Comparison of ENCODE assay signal across 1 cellular context in genomic region chr3:14359348-14359747, GRCh38.
TF ChIP-seq lines count a peak whose summit lies in the region.

No MANE protein-coding gene starts in this region.

TF ChIP-seq in K562, 482 proteins besides CTCF, POLR2A, EP300 and RAD21:
- TF ChIP-seq CLOCK (CRISPR knock-in tag; IDR thresholded peaks at IDR 0.05; ENCODE audit: borderline replicate concordance) (no peak), HBP1 (CRISPR knock-in tag; IDR thresholded peaks at IDR 0.05) (no peak), THAP7 (CRISPR knock-in tag; IDR thresholded peaks at IDR 0.05) (no peak), PHF20 (IDR thresholded peaks at IDR 0.05; ENCODE audit: partially characterized antibody) (no peak), GABPB1 (CRISPR knock-in tag; IDR thresholded peaks at IDR 0.05) (no peak; the same call in 1 of the 2 replicates), NR2F6 (CRISPR knock-in tag; IDR thresholded peaks at IDR 0.05) (no peak), SMARCA5 (IDR thresholded peaks at IDR 0.05) (0 out of 2 replicates have a peak, but pooled peaks have one; percentile 6), TRIM25 (IDR thresholded peaks at IDR 0.05; ENCODE audit: borderline replicate concordance) (no peak), FOXJ2 (tag; IDR thresholded peaks at IDR 0.05) (no peak), GATA2 (CRISPR knock-in tag; IDR thresholded peaks at IDR 0.05) (no peak), TFE3 (CRISPR knock-in tag; IDR thresholded peaks at IDR 0.05) (no peak), SNRNP70 (optimal IDR thresholded peaks at IDR 0.05; ENCODE audit: low read depth, low read length) (no peak), SMARCB1 (IDR thresholded peaks at IDR 0.05; ENCODE audit: insufficient read length, low read depth) (no peak), BRF2 (IDR thresholded peaks at IDR 0.05; ENCODE audit: borderline replicate concordance, insufficient read depth, insufficient read length) (no peak), ZNF75A (CRISPR knock-in tag; IDR thresholded peaks at IDR 0.05) (no peak), FOXA1 (IDR thresholded peaks at IDR 0.05; ENCODE audit: borderline replicate concordance) (no peak), ADNP (tag; IDR thresholded peaks at IDR 0.05) (peak; percentile 49; the same call in 1 of the 2 replicates), THRB (CRISPR knock-in tag; conservative IDR thresholded peaks at IDR 0.05) (no peak), RBM25 (IDR thresholded peaks at IDR 0.05; ENCODE audit: low read depth, low read length, severe bottlenecking) (peak; percentile 95), PHTF2 (CRISPR knock-in tag; IDR thresholded peaks at IDR 0.05) (no peak), ZNF407 (IDR thresholded peaks at IDR 0.05; ENCODE audit: low read depth) (no peak), E2F3 (CRISPR knock-in tag; IDR thresholded peaks at IDR 0.05) (no peak), MEF2A (IDR thresholded peaks at IDR 0.05; ENCODE audit: control insufficient read depth, low read depth, low read length) (no peak), CBX8 (IDR thresholded peaks at IDR 0.05; ENCODE audit: borderline replicate concordance, extremely low read depth, low read depth, low read length, poor library complexity, severe bottlenecking) (no peak), ZNF140 (CRISPR knock-in tag; IDR thresholded peaks at IDR 0.05) (no peak), RCOR1 (IDR thresholded peaks at IDR 0.05; ENCODE audit: borderline replicate concordance in 1 of 2, low read depth in 2 of 2, low read length in 2 of 2) (peak in 1 of 2 experiments; percentile 43; a peak in 1 of 4 replicates), PHF21A (IDR thresholded peaks at IDR 0.05; ENCODE audit: borderline replicate concordance, low read depth) (no peak), ZNF518B (CRISPR knock-in tag; IDR thresholded peaks at IDR 0.05) (no peak), DMBX1 (CRISPR knock-in tag; IDR thresholded peaks at IDR 0.05; ENCODE audit: borderline replicate concordance) (no peak), POLR2B (IDR thresholded peaks at IDR 0.05; ENCODE audit: low read depth, partially characterized antibody) (no peak), U2AF2 (optimal IDR thresholded peaks at IDR 0.05; ENCODE audit: low read depth, low read length) (no peak)
